In genomic region chr1:42146127-42146915, GRCh38 we compare ENCODE assay signal across 10 cellular contexts. TPM values are rescaled to one million over a fixed set of nuclear protein-coding genes. Genes with fewer than 3 reads are reported as not detected.
"Had no signal": no experiment of that assay in that cellular context is flagged by ENCODE, and none has a peak within 500 bp of the region (broad histone marks: within the 10 kb centered on the region; RNA-seq: fewer than 3 reads in every experiment).

No MANE protein-coding gene starts in this region.

- H3K79me2 ChIP-seq: parathyroid adenoma had no signal

- H3K36me3 Mint-ChIP-seq: activated naive CD8-positive, alpha-beta T cell; memory B cell had no signal

- H3K4me1 ChIP-seq: parathyroid adenoma had no signal

- H3K4me1 Mint-ChIP-seq: memory B cell had no signal

- H3K36me3 ChIP-seq: cardiac muscle cell, esophagus squamous epithelium had no signal

- DNase-seq: activated gamma-delta T cell, esophagus squamous epithelium had no signal

- H3K9me3 Mint-ChIP-seq: memory B cell; nephron progenitor cell; T-helper 2 cell treated with Interferon-gamma antibody and Interleukin-4, amounts not matched to agents 5 μg/mL and 100 μg/mL, for 36 hours had no signal

- H3K4me3 ChIP-seq: cardiac muscle cell, esophagus squamous epithelium had no signal

- H3K9me3 ChIP-seq: esophagus squamous epithelium had no signal

- H3K27ac ChIP-seq: cardiac muscle cell, esophagus squamous epithelium, parathyroid adenoma had no signal

- H3K27ac Mint-ChIP-seq: activated naive CD8-positive, alpha-beta T cell; memory B cell; nephron progenitor cell; T-helper 2 cell treated with Interferon-gamma antibody and Interleukin-4, amounts not matched to agents 5 μg/mL and 100 μg/mL, for 36 hours had no signal

- H3K4me3 Mint-ChIP-seq: activated naive CD8-positive, alpha-beta T cell; memory B cell; nephron progenitor cell; T-helper 2 cell treated with Interferon-gamma antibody and Interleukin-4, amounts not matched to agents 5 μg/mL and 100 μg/mL, for 36 hours had no signal

- H3K9ac ChIP-seq: parathyroid adenoma had no signal

RNA-seq across cellular contexts. Expression of gene GUCA2B, which starts 6.9 kb away (rescaled TPM):
- total RNA-seq: cardiac muscle cell, esophagus squamous epithelium, renal cortical epithelial cell had no signal
- polyA plus RNA-seq: cardiac muscle cell had no signal

RNA-seq across cellular contexts. Expression of gene GUCA2A, which starts 18.2 kb away (rescaled TPM):
- total RNA-seq: cardiac muscle cell, esophagus squamous epithelium, left lobe of liver, renal cortical epithelial cell had no signal
- polyA plus RNA-seq: cardiac muscle cell had no signal
